In genomic region chr7:25031007-25031406, GRCh38 we compare ENCODE assay signal across 13 cellular contexts. TPM values are rescaled to one million over a fixed set of nuclear protein-coding genes. Genes with fewer than 3 reads are reported as not detected.
A peak's percentile ranks its signal among the peaks of the same experiment; 100 is the strongest.
DNase-seq lines count a peak whose midpoint lies in the region; ATAC-seq and TF ChIP-seq lines count a peak whose summit lies in the region.
"Had no signal": no experiment of that assay in that cellular context is flagged by ENCODE, and none has a peak within 500 bp of the region (broad histone marks: within the 10 kb centered on the region; RNA-seq: fewer than 3 reads in every experiment).

No MANE protein-coding gene starts in this region.

- CTCF ChIA-PET in CD4-positive, alpha-beta T cell (lab: Charles Lee): interaction anchor here (0.6 to 1.3 kb wide), 2 partner anchors 48 to 63 kb away, joined by 3 read pairs; no protein-coding TSS in a partner anchor

- H3K27me3 Mint-ChIP-seq in CD4-positive, alpha-beta T cell: no peaks in the 10 kb centered on the region
- H3K27me3 Mint-ChIP-seq in stimulated activated naive CD8-positive, alpha-beta T cell treated with anti-CD3 and anti-CD28 coated beads, Interleukin-15, amount 100 ng/mL, for 72 hours: no peaks in the 10 kb centered on the region

- peak in 1 of 10 experiments; percentile 2 for DNase-seq in CD4-positive, alpha-beta T cell
- DNase-seq in HPDE6-E6E7 (ENCODE audit: extremely low spot score) (peak; percentile 49), Right ventricle myocardium superior (no peak), foreskin melanocyte (no peak)
- no peak for DNase-seq in stimulated activated naive CD8-positive, alpha-beta T cell treated with anti-CD3 and anti-CD28 coated beads, Interleukin-15, amount 100 ng/mL, for 72 hours
- DNase-seq in activated effector memory CD4-positive, alpha-beta T cell treated with anti-CD3 and anti-CD28 coated beads, Interleukin-2, amount 50 U/mL, for 16 hours: no peak
- DNase-seq: activated T-cell treated with anti-CD3 and anti-CD28 coated beads, Interleukin-2, amount 50 U/mL, for 48 hours; dorsolateral prefrontal cortex; NCI-H1694 treated with DMSO at 0.1 percent for 48 hours had no signal

- peaks cover 48% of the 10 kb centered on the region for H3K4me1 Mint-ChIP-seq in CD4-positive, alpha-beta T cell (ENCODE audit: low read depth)
- peaks cover 47% of the 10 kb centered on the region for H3K4me1 Mint-ChIP-seq in stimulated activated naive CD8-positive, alpha-beta T cell treated with anti-CD3 and anti-CD28 coated beads, Interleukin-15, amount 100 ng/mL, for 72 hours

- no peak overlapping the region for H3K27ac ChIP-seq in CD4-positive, alpha-beta T cell (ENCODE audit: low read depth, low read length)
- H3K27ac ChIP-seq: BLaER1 treated with 17β-estradiol and CSF1 and Interleukin-3, amounts not matched to agents 10 nM and 100 nM; dorsolateral prefrontal cortex; SK-N-MC had no signal

- H3K9me3 Mint-ChIP-seq in CD4-positive, alpha-beta T cell: peaks cover 1% of the 10 kb centered on the region
- H3K9me3 Mint-ChIP-seq in stimulated activated naive CD8-positive, alpha-beta T cell treated with anti-CD3 and anti-CD28 coated beads, Interleukin-15, amount 100 ng/mL, for 72 hours: peaks cover 4 to 8% of the 10 kb centered on the region in 2 donors

- no peaks in the 10 kb centered on the region for H3K27me3 ChIP-seq in CD4-positive, alpha-beta T cell (ENCODE audit: control insufficient read depth, insufficient read depth, low read length)
- H3K27me3 ChIP-seq: BLaER1 treated with 17β-estradiol and CSF1 and Interleukin-3, amounts not matched to agents 10 nM and 100 nM had no signal

- TF ChIP-seq CTCF in CD4-positive, alpha-beta T cell (IDR thresholded peaks at IDR 0.05): no peak

- no peak overlapping the region for H3K4me3 Mint-ChIP-seq in CD4-positive, alpha-beta T cell
- no peak overlapping the region for H3K4me3 Mint-ChIP-seq in stimulated activated naive CD8-positive, alpha-beta T cell treated with anti-CD3 and anti-CD28 coated beads, Interleukin-15, amount 100 ng/mL, for 72 hours

- intact Hi-C loops in CD4-positive, alpha-beta T cell (cut with DNase I, micrococcal nuclease): loop anchor here in 1 of 2 experiments (5.0 kb wide), 1 partner anchor 49 kb away; the partner anchor contains the start of gene OSBPL3
- intact Hi-C loops in Right ventricle myocardium superior (cut with DNase I): no loop called here

- H3K27ac Mint-ChIP-seq in CD4-positive, alpha-beta T cell: peak overlapping the region; percentile 36
- H3K27ac Mint-ChIP-seq in stimulated activated naive CD8-positive, alpha-beta T cell treated with anti-CD3 and anti-CD28 coated beads, Interleukin-15, amount 100 ng/mL, for 72 hours: no peak overlapping the region

- ATAC-seq in CD4-positive, alpha-beta T cell (ENCODE audit: poor library complexity): no peak
- ATAC-seq in GM18909 (IDR thresholded peaks at IDR 0.05; ENCODE audit: poor library complexity, unreplicated experiment) (peak; percentile 87), HG02642 (IDR thresholded peaks at IDR 0.05; ENCODE audit: poor library complexity, unreplicated experiment) (peak; percentile 93), Right ventricle myocardium superior (ENCODE audit: poor library complexity) (no peak)
- ATAC-seq in stimulated activated naive CD8-positive, alpha-beta T cell treated with anti-CD3 and anti-CD28 coated beads, Interleukin-15, amount 100 ng/mL, for 72 hours: no peak

- POLR2A ChIA-PET in CD4-positive, alpha-beta T cell (lab: Charles Lee): interaction anchor here (0.9 to 1.5 kb wide), 2 partner anchors 50 to 52 kb away, joined by 3 to 6 read pairs; no protein-coding TSS in a partner anchor

- H3K9me3 ChIP-seq in CD4-positive, alpha-beta T cell (ENCODE audit: control insufficient read depth, low read length): no peaks in the 10 kb centered on the region

- no peaks in the 10 kb centered on the region for H3K36me3 Mint-ChIP-seq in CD4-positive, alpha-beta T cell (ENCODE audit: low read depth)

RNA-seq across cellular contexts. Expression of gene OSBPL3, which starts 51.0 kb away (rescaled TPM):
- 10 to 100 TPM; 25.4 to 25.9 TPM for total RNA-seq in CD4-positive, alpha-beta T cell
- total RNA-seq in Right ventricle myocardium superior: 8.4 TPM

Comparison
In these comparisons a context has a peak if more than half of its experiments do, and no peak if none do; other contexts are left out.
1. ATAC-seq: peak in GM18909 (single experiment) and HG02642 (single experiment); none in CD4-positive, alpha-beta T cell (single experiment), stimulated activated naive CD8-positive, alpha-beta T cell treated with anti-CD3 and anti-CD28 coated beads, Interleukin-15, amount 100 ng/mL, for 72 hours (single experiment) and Right ventricle myocardium superior (single experiment).